15 cellular contexts compared by ENCODE assay signal in the genomic region with DNA sequence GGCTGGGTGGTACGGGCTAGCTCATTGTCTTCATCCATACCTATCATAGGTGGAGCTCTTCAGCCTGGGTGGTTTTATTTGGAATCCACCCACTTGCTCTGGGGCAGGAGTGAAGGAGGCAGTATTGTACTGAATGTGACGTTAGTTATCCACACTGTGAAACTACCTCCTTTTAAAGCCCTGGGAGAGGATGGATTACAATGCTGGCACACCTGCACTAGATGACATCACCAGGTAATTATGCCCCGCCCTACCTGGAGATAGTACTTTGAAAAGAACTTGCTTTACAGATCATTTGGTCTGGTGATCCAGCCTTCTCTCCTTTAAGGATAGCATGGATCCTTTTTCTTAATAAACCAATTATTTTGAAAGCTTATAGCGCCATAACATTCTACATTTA.
DNase-seq lines count a peak whose midpoint lies in the region; ATAC-seq and TF ChIP-seq lines count a peak whose summit lies in the region.
"Had no signal": no experiment of that assay in that cellular context is flagged by ENCODE, and none has a peak within 500 bp of the region (broad histone marks: within the 10 kb centered on the region; RNA-seq: fewer than 3 reads in every experiment).

No MANE protein-coding gene starts in this region.

- H3K36me3 ChIP-seq in mucosa of rectum (ENCODE audit: control insufficient read depth in 2 of 2, insufficient read depth in 2 of 2, low read length in 2 of 2) = no peaks in the 10 kb centered on the region
- H3K36me3 ChIP-seq: brain microvascular endothelial cell, ovary had no signal

- ATAC-seq in T-helper 17 cell = no peak
- ATAC-seq in GM18517 (IDR thresholded peaks at IDR 0.05; ENCODE audit: unreplicated experiment) = no peak
- no peak for ATAC-seq in activated CD8-positive, alpha-beta T cell treated with anti-CD3 and anti-CD28 coated beads, Interleukin-2, amount 10 ng/mL, durations not matched to agents 7 days and 5 days
- no peak for ATAC-seq in HG03442 (IDR thresholded peaks at IDR 0.05; ENCODE audit: unreplicated experiment)
- ATAC-seq: WTC11 had no signal

- H3K4me3 ChIP-seq in mucosa of rectum (ENCODE audit: low read length in 2 of 2) = no peak overlapping the region
- H3K4me3 ChIP-seq: ovary had no signal

- H3K4me1 ChIP-seq in mucosa of rectum (ENCODE audit: control insufficient read depth in 2 of 2, insufficient read depth in 2 of 2, low read length in 2 of 2) = peaks cover 38 to 56% of the 10 kb centered on the region in 2 donors

- CTCF ChIA-PET in Calu3 (lab: Charles Lee) = interaction anchor here (0.6 to 2.7 kb wide), 8 partner anchors 18 to 393 kb away, joined by 3 to 37 read pairs (median 4); no protein-coding TSS in a partner anchor
- CTCF ChIA-PET in activated CD8-positive, alpha-beta T cell treated with anti-CD3 and anti-CD28 coated beads, Interleukin-2, amount 10 ng/mL, durations not matched to agents 7 days and 5 days (lab: Charles Lee) = interaction anchor here (1.6 to 6.4 kb wide), 3 partner anchors 10 to 83 kb away, joined by 6 to 58 read pairs (median 20); no protein-coding TSS in a partner anchor

- no peaks in the 10 kb centered on the region for H3K27me3 ChIP-seq in mucosa of rectum (ENCODE audit: control insufficient read depth in 2 of 2, insufficient read depth in 2 of 2, low read length in 2 of 2)
- H3K27me3 ChIP-seq: brain microvascular endothelial cell, ovary had no signal

- H3K27me3 Mint-ChIP-seq in Calu3 (ENCODE audit: unreplicated experiment) (no peaks in the 10 kb centered on the region), T-helper 17 cell (no peaks in the 10 kb centered on the region)
- H3K27me3 Mint-ChIP-seq in activated CD8-positive, alpha-beta T cell treated with anti-CD3 and anti-CD28 coated beads, Interleukin-2, amount 10 ng/mL, durations not matched to agents 7 days and 5 days (ENCODE audit: low read depth) = no peaks in the 10 kb centered on the region

- H3K9me3 ChIP-seq in T-helper 17 cell (ENCODE audit: control insufficient read depth, low read length, poor library complexity, severe bottlenecking) = no peaks in the 10 kb centered on the region
- no peaks in the 10 kb centered on the region for H3K9me3 ChIP-seq in mucosa of rectum (ENCODE audit: control insufficient read depth in 2 of 2, low read length in 2 of 2)
- H3K9me3 ChIP-seq: ovary had no signal

- intact Hi-C loops in Calu3 (cut with micrococcal nuclease; ENCODE audit: unreplicated experiment) = loop anchor here (2.0 to 5.0 kb wide), 3 partner anchors 27 to 75 kb away; no protein-coding TSS in a partner anchor

- BruUV-seq in Calu3 (replicated peaks; lab: Mats Ljungman, UMichigan) = no TSS peak

- DNase-seq in Calu3 (peak; percentile 79), NCI-H2029 (lab: John Stamatoyannopoulos, UW) (peak; percentile 91), T-helper 17 cell (no peak), SHP77 treated with DMSO at 0.1 percent for 48 hours (lab: John Stamatoyannopoulos, UW) (no peak)
- DNase-seq in activated CD8-positive, alpha-beta T cell treated with anti-CD3 and anti-CD28 coated beads, Interleukin-2, amount 10 ng/mL, durations not matched to agents 7 days and 5 days = no peak
- DNase-seq: activated naive CD4-positive, alpha-beta T cell treated with anti-CD3 and anti-CD28 coated beads, Interleukin-2, amount 10 ng/mL, durations not matched to agents 7 days and 5 days; brain microvascular endothelial cell; DMS 273 treated with DMSO at 0.1 percent for 48 hours; midbrain; NCI-H1436 treated with DMSO at 0.1 percent for 48 hours; ovary had no signal

- H3K36me3 Mint-ChIP-seq in Calu3 (ENCODE audit: insufficient read depth, unreplicated experiment) = peaks cover 22% of the 10 kb centered on the region
- H3K36me3 Mint-ChIP-seq in T-helper 17 cell (ENCODE audit: low read depth) = no peaks in the 10 kb centered on the region
- H3K36me3 Mint-ChIP-seq in activated CD8-positive, alpha-beta T cell treated with anti-CD3 and anti-CD28 coated beads, Interleukin-2, amount 10 ng/mL, durations not matched to agents 7 days and 5 days (ENCODE audit: low read depth) = no peaks in the 10 kb centered on the region
- H3K36me3 Mint-ChIP-seq: activated naive CD4-positive, alpha-beta T cell treated with anti-CD3 and anti-CD28 coated beads, Interleukin-2, amount 10 ng/mL, durations not matched to agents 7 days and 5 days had no signal

- no peak for TF ChIP-seq CTCF in Calu3 (IDR thresholded peaks at IDR 0.05; ENCODE audit: unreplicated experiment)

- no peak overlapping the region for H3K4me3 Mint-ChIP-seq in Calu3 (ENCODE audit: low read depth, unreplicated experiment)
- no peak overlapping the region for H3K4me3 Mint-ChIP-seq in T-helper 17 cell
- no peak overlapping the region for H3K4me3 Mint-ChIP-seq in activated CD8-positive, alpha-beta T cell treated with anti-CD3 and anti-CD28 coated beads, Interleukin-2, amount 10 ng/mL, durations not matched to agents 7 days and 5 days
- H3K4me3 Mint-ChIP-seq: activated naive CD4-positive, alpha-beta T cell treated with anti-CD3 and anti-CD28 coated beads, Interleukin-2, amount 10 ng/mL, durations not matched to agents 7 days and 5 days; WTC11 had no signal

- peaks cover 36% of the 10 kb centered on the region for H3K4me1 Mint-ChIP-seq in Calu3 (ENCODE audit: low read depth, unreplicated experiment)
- H3K4me1 Mint-ChIP-seq in T-helper 17 cell = peaks cover 15% of the 10 kb centered on the region
- H3K4me1 Mint-ChIP-seq in activated CD8-positive, alpha-beta T cell treated with anti-CD3 and anti-CD28 coated beads, Interleukin-2, amount 10 ng/mL, durations not matched to agents 7 days and 5 days (ENCODE audit: low read depth) = peaks cover 20% of the 10 kb centered on the region

- peak overlapping the region; percentile 95 for H3K27ac Mint-ChIP-seq in Calu3 (ENCODE audit: unreplicated experiment)
- peak overlapping the region; percentile 90 for H3K27ac Mint-ChIP-seq in T-helper 17 cell
- no peak overlapping the region for H3K27ac Mint-ChIP-seq in activated CD8-positive, alpha-beta T cell treated with anti-CD3 and anti-CD28 coated beads, Interleukin-2, amount 10 ng/mL, durations not matched to agents 7 days and 5 days
- H3K27ac Mint-ChIP-seq: activated naive CD4-positive, alpha-beta T cell treated with anti-CD3 and anti-CD28 coated beads, Interleukin-2, amount 10 ng/mL, durations not matched to agents 7 days and 5 days; WTC11 had no signal

- peak overlapping the region; percentile 60 to 61 for H3K9ac ChIP-seq in mucosa of rectum (ENCODE audit: low read depth in 1 of 2, low read length in 2 of 2)

- H3K9me3 Mint-ChIP-seq in Calu3 (ENCODE audit: low read depth, unreplicated experiment) = no peaks in the 10 kb centered on the region
- no peaks in the 10 kb centered on the region for H3K9me3 Mint-ChIP-seq in activated CD8-positive, alpha-beta T cell treated with anti-CD3 and anti-CD28 coated beads, Interleukin-2, amount 10 ng/mL, durations not matched to agents 7 days and 5 days (ENCODE audit: insufficient read depth)

- peak overlapping the region; percentile 92 to 96 for H3K27ac ChIP-seq in mucosa of rectum (ENCODE audit: low read depth in 2 of 2, low read length in 2 of 2)
- H3K27ac ChIP-seq: brain microvascular endothelial cell, ovary had no signal

- POLR2A ChIA-PET in activated CD8-positive, alpha-beta T cell treated with anti-CD3 and anti-CD28 coated beads, Interleukin-2, amount 10 ng/mL, durations not matched to agents 7 days and 5 days (lab: Charles Lee) = no interaction called here

Comparison
In these comparisons a context has a peak if more than half of its experiments do, and no peak if none do; other contexts are left out.
1. DNase-seq: peak in Calu3 (single experiment) and NCI-H2029 (single experiment); none in T-helper 17 cell (0 of 3), activated CD8-positive, alpha-beta T cell treated with anti-CD3 and anti-CD28 coated beads, Interleukin-2, amount 10 ng/mL, durations not matched to agents 7 days and 5 days (single experiment) and SHP77 treated with DMSO at 0.1 percent for 48 hours (single experiment).